In the genomic region with DNA sequence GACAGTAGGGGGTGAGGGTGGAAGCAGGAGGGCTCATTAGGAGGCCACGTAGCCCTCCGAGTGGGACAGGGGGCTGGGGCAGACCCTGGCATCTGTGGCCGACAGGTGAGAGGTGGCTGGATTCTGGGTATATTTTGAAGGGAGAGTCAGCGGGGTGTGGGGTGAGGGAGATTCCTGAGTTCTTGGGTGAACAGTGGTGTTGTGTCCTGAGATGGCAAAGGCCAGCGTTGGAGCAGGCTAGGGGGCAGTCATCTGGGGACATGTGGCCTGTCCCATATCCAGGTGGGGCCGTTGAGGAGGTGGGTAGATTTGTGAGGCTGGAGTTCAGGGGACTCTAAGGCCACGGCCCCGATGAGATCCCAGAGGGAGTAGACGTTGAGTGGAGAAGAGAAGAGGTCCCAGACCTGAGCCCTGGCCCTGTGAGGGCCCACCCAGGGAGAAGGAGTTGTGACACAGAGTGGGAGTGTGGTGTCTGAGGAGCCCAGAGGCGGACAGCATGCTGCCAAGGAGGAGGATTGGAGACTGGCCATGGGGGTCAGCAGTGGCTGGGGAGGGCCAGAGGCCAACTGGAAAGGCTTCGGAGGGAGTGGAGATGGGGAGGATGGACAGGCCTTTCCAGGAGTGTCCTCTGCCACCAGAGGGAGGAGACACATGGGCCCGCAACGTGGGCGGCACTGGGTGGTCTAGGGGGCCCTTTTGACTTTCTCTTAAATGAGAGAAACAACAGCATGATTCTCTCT, we compare ENCODE assay signal across 20 cellular contexts. TPM values are rescaled to one million over a fixed set of nuclear protein-coding genes. Genes with fewer than 3 reads are reported as not detected.
DNase-seq lines count a peak whose midpoint lies in the region; ATAC-seq and TF ChIP-seq lines count a peak whose summit lies in the region.
"Had no signal": no experiment of that assay in that cellular context is flagged by ENCODE, and none has a peak within 500 bp of the region (broad histone marks: within the 10 kb centered on the region; RNA-seq: fewer than 3 reads in every experiment).

No MANE protein-coding gene starts in this region.

- ATAC-seq in activated CD8-positive, alpha-beta memory T cell treated with anti-CD3 and anti-CD28 coated beads, Interleukin-2, amount 10 ng/mL, durations not matched to agents 7 days and 5 days, result no peak
- ATAC-seq in activated naive CD8-positive, alpha-beta T cell treated with anti-CD3 and anti-CD28 coated beads, Interleukin-2, amount 50 U/mL, for 24 hours, result no peak
- ATAC-seq in HG03378 (IDR thresholded peaks at IDR 0.05; ENCODE audit: unreplicated experiment), result no peak
- ATAC-seq: gastrocnemius medialis, sciatic nerve had no signal

- H3K79me2 ChIP-seq in neural progenitor cell (ENCODE audit: low read depth), result no peaks in the 10 kb centered on the region

- DNase-seq in activated CD8-positive, alpha-beta memory T cell treated with anti-CD3 and anti-CD28 coated beads, Interleukin-2, amount 10 ng/mL, durations not matched to agents 7 days and 5 days, result no peak
- DNase-seq in activated CD8-positive, alpha-beta memory T cell treated with anti-CD3 and anti-CD28 coated beads for 24 hours, result no peak
- peak; percentile 52 for DNase-seq in NCI-H69 (lab: John Stamatoyannopoulos, UW)
- no peak for DNase-seq in activated naive CD8-positive, alpha-beta T cell treated with anti-CD3 and anti-CD28 coated beads, Interleukin-2, amount 50 U/mL, for 24 hours
- no peak for DNase-seq in neural progenitor cell (ENCODE audit: low spot score)
- no peak for DNase-seq in SK-N-DZ (ENCODE audit: low spot score)
- no peak for DNase-seq in DMS79 (lab: John Stamatoyannopoulos, UW)
- DNase-seq: Caco-2, gastrocnemius medialis, GF-D8, mesenchymal stem cell, NCI-H1694, NCI-H524, occipital lobe, transverse colon had no signal

- H3K4me1 ChIP-seq in neural progenitor cell, result no peaks in the 10 kb centered on the region
- H3K4me1 ChIP-seq: Caco-2, transverse colon had no signal

- no peak overlapping the region for H2AFZ ChIP-seq in neural progenitor cell (replicated peaks)

- H3K36me3 ChIP-seq in neural progenitor cell, result no peaks in the 10 kb centered on the region
- H3K36me3 ChIP-seq: gastrocnemius medialis, transverse colon had no signal

- H3K27ac ChIP-seq in neural progenitor cell, result no peak overlapping the region
- H3K27ac ChIP-seq: gastrocnemius medialis, HL-60, KMS-11, transverse colon had no signal

- no peaks in the 10 kb centered on the region for H3K9me3 ChIP-seq in neural progenitor cell (ENCODE audit: low read depth)
- H3K9me3 ChIP-seq: Caco-2, gastrocnemius medialis, transverse colon had no signal

- H3K4me2 ChIP-seq in neural progenitor cell, result no peak overlapping the region
- H3K4me2 ChIP-seq: KMS-11 had no signal

- CTCF ChIA-PET in activated CD8-positive, alpha-beta memory T cell treated with anti-CD3 and anti-CD28 coated beads, Interleukin-2, amount 10 ng/mL, durations not matched to agents 7 days and 5 days (lab: Charles Lee), result no interaction called here

- no peaks in the 10 kb centered on the region for H3K36me3 Mint-ChIP-seq in activated CD8-positive, alpha-beta memory T cell treated with anti-CD3 and anti-CD28 coated beads, Interleukin-2, amount 10 ng/mL, durations not matched to agents 7 days and 5 days
- no peaks in the 10 kb centered on the region for H3K36me3 Mint-ChIP-seq in activated naive CD8-positive, alpha-beta T cell treated with anti-CD3 and anti-CD28 coated beads, Interleukin-2, amount 50 U/mL, for 24 hours (ENCODE audit: low read depth)
- H3K36me3 Mint-ChIP-seq in neural progenitor cell, result no peaks in the 10 kb centered on the region

- TF ChIP-seq CTCF in neural progenitor cell (IDR thresholded peaks at IDR 0.05), result no peak

- H3K27me3 Mint-ChIP-seq in activated CD8-positive, alpha-beta memory T cell treated with anti-CD3 and anti-CD28 coated beads, Interleukin-2, amount 10 ng/mL, durations not matched to agents 7 days and 5 days, result peaks cover 5% of the 10 kb centered on the region
- no peaks in the 10 kb centered on the region for H3K27me3 Mint-ChIP-seq in activated naive CD8-positive, alpha-beta T cell treated with anti-CD3 and anti-CD28 coated beads, Interleukin-2, amount 50 U/mL, for 24 hours
- peaks cover 4% of the 10 kb centered on the region for H3K27me3 Mint-ChIP-seq in neural progenitor cell (ENCODE audit: insufficient read depth, low read depth)

- H3F3A ChIP-seq in neural progenitor cell (ENCODE audit: low read depth), result no peaks in the 10 kb centered on the region

- peak overlapping the region; percentile 86 for H3K27ac Mint-ChIP-seq in activated CD8-positive, alpha-beta memory T cell treated with anti-CD3 and anti-CD28 coated beads, Interleukin-2, amount 10 ng/mL, durations not matched to agents 7 days and 5 days
- H3K27ac Mint-ChIP-seq in activated naive CD8-positive, alpha-beta T cell treated with anti-CD3 and anti-CD28 coated beads, Interleukin-2, amount 50 U/mL, for 24 hours, result peak overlapping the region; percentile 32
- H3K27ac Mint-ChIP-seq in neural progenitor cell, result peak overlapping the region; percentile 15

- H3K27me3 ChIP-seq in neural progenitor cell, result no peaks in the 10 kb centered on the region
- H3K27me3 ChIP-seq: gastrocnemius medialis, transverse colon had no signal

- H3K9ac ChIP-seq in neural progenitor cell, result no peak overlapping the region
- H3K9ac ChIP-seq: KMS-11 had no signal

- no peaks in the 10 kb centered on the region for H4K20me1 ChIP-seq in neural progenitor cell (ENCODE audit: low read depth)

- H3K9me3 Mint-ChIP-seq in activated CD8-positive, alpha-beta memory T cell treated with anti-CD3 and anti-CD28 coated beads, Interleukin-2, amount 10 ng/mL, durations not matched to agents 7 days and 5 days (ENCODE audit: low read depth), result no peaks in the 10 kb centered on the region
- H3K9me3 Mint-ChIP-seq in activated naive CD8-positive, alpha-beta T cell treated with anti-CD3 and anti-CD28 coated beads, Interleukin-2, amount 50 U/mL, for 24 hours, result no peaks in the 10 kb centered on the region
- H3K9me3 Mint-ChIP-seq in neural progenitor cell, result no peaks in the 10 kb centered on the region

- H3K4me3 Mint-ChIP-seq in activated CD8-positive, alpha-beta memory T cell treated with anti-CD3 and anti-CD28 coated beads, Interleukin-2, amount 10 ng/mL, durations not matched to agents 7 days and 5 days, result peak overlapping the region; percentile 33
- no peak overlapping the region for H3K4me3 Mint-ChIP-seq in activated naive CD8-positive, alpha-beta T cell treated with anti-CD3 and anti-CD28 coated beads, Interleukin-2, amount 50 U/mL, for 24 hours
- no peak overlapping the region for H3K4me3 Mint-ChIP-seq in neural progenitor cell

- no peak overlapping the region for H3K4me3 ChIP-seq in neural progenitor cell
- H3K4me3 ChIP-seq: gastrocnemius medialis, transverse colon had no signal

- peaks cover 47% of the 10 kb centered on the region for H3K4me1 Mint-ChIP-seq in activated CD8-positive, alpha-beta memory T cell treated with anti-CD3 and anti-CD28 coated beads, Interleukin-2, amount 10 ng/mL, durations not matched to agents 7 days and 5 days
- peaks cover 26% of the 10 kb centered on the region for H3K4me1 Mint-ChIP-seq in activated naive CD8-positive, alpha-beta T cell treated with anti-CD3 and anti-CD28 coated beads, Interleukin-2, amount 50 U/mL, for 24 hours
- no peaks in the 10 kb centered on the region for H3K4me1 Mint-ChIP-seq in neural progenitor cell

RNA-seq across cellular contexts. Expression of a gene that starts 19.6 kb away (rescaled TPM):
- total RNA-seq in activated CD8-positive, alpha-beta memory T cell treated with anti-CD3 and anti-CD28 coated beads, Interleukin-2, amount 10 ng/mL, durations not matched to agents 7 days and 5 days, result 1 to 10 TPM in 1 of 2 experiments, under 1 TPM in 1; 0.59 to 2.2 TPM
- 0.41 and 1.8 TPM in 2 replicates for total RNA-seq in neural progenitor cell (ENCODE audit: low replicate concordance)
- polyA plus RNA-seq in SK-N-DZ (2014; cell fraction: cytosol; rRNA removed), result 0.06 and 0.08 TPM in 2 replicates
- 0.09 TPM in 1 of 2 replicates, not detected in the other for polyA plus RNA-seq in SK-N-DZ (2014; cell fraction: nucleus; rRNA removed)
- total RNA-seq: endothelial cell of umbilical vein, gastrocnemius medialis had no signal

RNA-seq across cellular contexts. Expression of a gene that starts 59.6 kb away (rescaled TPM):
- 1,000 to 10,000 TPM; 1,124 to 1,323 TPM for total RNA-seq in activated CD8-positive, alpha-beta memory T cell treated with anti-CD3 and anti-CD28 coated beads, Interleukin-2, amount 10 ng/mL, durations not matched to agents 7 days and 5 days
- 4,003 and 4,850 TPM in 2 replicates for total RNA-seq in neural progenitor cell (ENCODE audit: low replicate concordance)
- polyA plus RNA-seq in SK-N-DZ (2014; cell fraction: cytosol; rRNA removed), result 8,232 and 8,575 TPM in 2 replicates
- polyA plus RNA-seq in SK-N-DZ (2014; cell fraction: nucleus; rRNA removed), result 3,567 and 4,317 TPM in 2 replicates

Comparison
In these comparisons a context has a peak if more than half of its experiments do, and no peak if none do; other contexts are left out.
1. H3K27ac Mint-ChIP-seq: peak in every context shown above with its lines; median percentile 86 in activated CD8-positive, alpha-beta memory T cell treated with anti-CD3 and anti-CD28 coated beads, Interleukin-2, amount 10 ng/mL, durations not matched to agents 7 days and 5 days; 32 in activated naive CD8-positive, alpha-beta T cell treated with anti-CD3 and anti-CD28 coated beads, Interleukin-2, amount 50 U/mL, for 24 hours; 15 in neural progenitor cell.